ENCODE assay signal across 21 cellular contexts in genomic region chr18:10895976-10896375, GRCh38.
"Had no signal": no experiment of that assay in that cellular context is flagged by ENCODE, and none has a peak within 500 bp of the region (broad histone marks: within the 10 kb centered on the region; RNA-seq: fewer than 3 reads in every experiment).

No MANE protein-coding gene starts in this region.

- DNase-seq: KBM-7; MM.1S; NCI-H1092 treated with DMSO at 0.1 percent for 48 hours; NCI-H1436; NCI-H187; NCI-H2029; NCI-H2081 treated with DMSO at 0.1 percent for 48 hours; NCI-H2171; NCI-H446; NCI-H510A; NCI-H524 treated with DMSO at 0.1 percent for 48 hours; NCI-H69; NCI-H774; NK-92 treated with Interleukin-12 subunit alpha and Interleukin-12 subunit beta, amount 100 ng/mL, for 24 hours; PC-3; SHP77; SK-N-SH; SW 1271; T-cell had no signal

- H3K4me3 Mint-ChIP-seq: T-cell had no signal

- H3K27ac ChIP-seq: RWPE1 had no signal

- H3K9me3 Mint-ChIP-seq: T-cell had no signal

- ATAC-seq: Panc1, PC-3, T-cell had no signal

- H3K36me3 Mint-ChIP-seq: T-cell had no signal

- H3K9me3 ChIP-seq: SK-N-SH had no signal

- H3K27ac Mint-ChIP-seq: T-cell had no signal

- H3K9ac ChIP-seq: SK-N-SH had no signal

- H3K4me2 ChIP-seq: SK-N-SH had no signal
